ENCODE assay signal across 1 cellular context in genomic region chr6:133854633-133855598, GRCh38.
TF ChIP-seq lines count a peak whose summit lies in the region.

No MANE protein-coding gene starts in this region.

TF ChIP-seq in HEK293, 187 proteins besides CTCF, POLR2A, EP300 and RAD21 (continued from another document and continues in another):
- peak; percentile 54 for TF ChIP-seq PATZ1 (tag by site-specific recombination; IDR thresholded peaks at IDR 0.05)
- no peak for TF ChIP-seq ZNF510 (tag by site-specific recombination; IDR thresholded peaks at IDR 0.05; ENCODE audit: insufficient replicate concordance)
- no peak for TF ChIP-seq ZNF26 (tag by site-specific recombination; IDR thresholded peaks at IDR 0.05)
- no peak for TF ChIP-seq ZNF324 (tag by site-specific recombination; IDR thresholded peaks at IDR 0.05)
- TF ChIP-seq ZFP69B (tag by site-specific recombination; IDR thresholded peaks at IDR 0.05), result no peak
- TF ChIP-seq ZNF404 (tag by site-specific recombination; IDR thresholded peaks at IDR 0.05), result no peak
- TF ChIP-seq MEIS1 (CRISPR knock-in tag; IDR thresholded peaks at IDR 0.05; ENCODE audit: borderline replicate concordance), result no peak
- no peak for TF ChIP-seq YY2 (tag by site-specific recombination; IDR thresholded peaks at IDR 0.05)
- TF ChIP-seq OSR2 (tag by site-specific recombination; IDR thresholded peaks at IDR 0.05), result no peak
- TF ChIP-seq ELK4 (IDR thresholded peaks at IDR 0.05; ENCODE audit: borderline replicate concordance, low read depth, low read length), result no peak
- TF ChIP-seq OVOL3 (tag by site-specific recombination; IDR thresholded peaks at IDR 0.05), result no peak
- TF ChIP-seq ZNF394 (tag by site-specific recombination; IDR thresholded peaks at IDR 0.05; ENCODE audit: borderline replicate concordance), result no peak
- TF ChIP-seq ZNF555 (tag by site-specific recombination; conservative IDR thresholded peaks at IDR 0.05), result no peak
- no peak for TF ChIP-seq KLF1 (tag by site-specific recombination; IDR thresholded peaks at IDR 0.05)
- no peak for TF ChIP-seq ZNF645 (tag by site-specific recombination; IDR thresholded peaks at IDR 0.05)
- TF ChIP-seq SP7 (tag by site-specific recombination; IDR thresholded peaks at IDR 0.05), result no peak
- TF ChIP-seq ATF2 (tag by site-specific recombination; IDR thresholded peaks at IDR 0.05; ENCODE audit: low read depth), result no peak
- TF ChIP-seq AEBP2 (tag by site-specific recombination; IDR thresholded peaks at IDR 0.05; ENCODE audit: borderline replicate concordance), result no peak
- TF ChIP-seq ZNF366 (tag by site-specific recombination; conservative IDR thresholded peaks at IDR 0.05), result no peak
- TF ChIP-seq ZNF221 (tag by site-specific recombination; IDR thresholded peaks at IDR 0.05; ENCODE audit: borderline replicate concordance), result no peak
- TF ChIP-seq BCL6B (tag by site-specific recombination; IDR thresholded peaks at IDR 0.05), result no peak
- no peak; the same call in 1 of the 2 replicates for TF ChIP-seq ZNF600 (tag by site-specific recombination; IDR thresholded peaks at IDR 0.05)
- TF ChIP-seq ZNF692 (tag by site-specific recombination; IDR thresholded peaks at IDR 0.05), result no peak
- TF ChIP-seq ZNF37A (tag by site-specific recombination; IDR thresholded peaks at IDR 0.05), result no peak
- peak; percentile 21; the same call in 1 of the 2 replicates for TF ChIP-seq ZNF501 (tag by site-specific recombination; IDR thresholded peaks at IDR 0.05)
- no peak for TF ChIP-seq ZNF530 (tag by site-specific recombination; IDR thresholded peaks at IDR 0.05; ENCODE audit: low read depth)
- no peak for TF ChIP-seq IKZF3 (tag by site-specific recombination; IDR thresholded peaks at IDR 0.05)
- no peak for TF ChIP-seq ZNF19 (tag by site-specific recombination; IDR thresholded peaks at IDR 0.05; ENCODE audit: low read depth)
- TF ChIP-seq MYNN (tag by site-specific recombination; IDR thresholded peaks at IDR 0.05; ENCODE audit: borderline replicate concordance), result no peak; the same call in 1 of the 2 replicates
- no peak for TF ChIP-seq ZNF10 (tag by site-specific recombination; IDR thresholded peaks at IDR 0.05)
- TF ChIP-seq ZFHX2 (tag by site-specific recombination; conservative IDR thresholded peaks at IDR 0.05), result peak; percentile 38
- no peak for TF ChIP-seq ZNF837 (tag by site-specific recombination; IDR thresholded peaks at IDR 0.05)
- no peak for TF ChIP-seq ZNF416 (tag by site-specific recombination; IDR thresholded peaks at IDR 0.05)
- no peak for TF ChIP-seq ZNF585B (tag by site-specific recombination; IDR thresholded peaks at IDR 0.05)
- TF ChIP-seq YY1 (tag by site-specific recombination; IDR thresholded peaks at IDR 0.05), result no peak
- TF ChIP-seq ZNF664 (tag by site-specific recombination; IDR thresholded peaks at IDR 0.05), result no peak
- TF ChIP-seq ZNF121 (tag by site-specific recombination; IDR thresholded peaks at IDR 0.05), result no peak
- TF ChIP-seq ZNF621 (tag by site-specific recombination; IDR thresholded peaks at IDR 0.05), result no peak
- TF ChIP-seq ZNF561 (tag by site-specific recombination; IDR thresholded peaks at IDR 0.05; ENCODE audit: borderline replicate concordance), result 0 out of 2 replicates have a peak, but pooled peaks have one; percentile 21
- TF ChIP-seq SP2 (tag by site-specific recombination; IDR thresholded peaks at IDR 0.05), result 0 out of 2 replicates have a peak, but pooled peaks have one; percentile 17
- no peak for TF ChIP-seq INSM2 (tag by site-specific recombination; IDR thresholded peaks at IDR 0.05)
- no peak for TF ChIP-seq ZNF18 (tag by site-specific recombination; IDR thresholded peaks at IDR 0.05)
- TF ChIP-seq ZBTB44 (tag by site-specific recombination; IDR thresholded peaks at IDR 0.05), result no peak
- peak; percentile 60 for TF ChIP-seq SP3 (tag by site-specific recombination; IDR thresholded peaks at IDR 0.05)
- no peak for TF ChIP-seq ZBTB6 (tag by site-specific recombination; IDR thresholded peaks at IDR 0.05)
- TF ChIP-seq ZNF623 (tag by site-specific recombination; IDR thresholded peaks at IDR 0.05), result no peak
